Comparison of ENCODE assay signal across 16 cellular contexts in the genomic region with DNA sequence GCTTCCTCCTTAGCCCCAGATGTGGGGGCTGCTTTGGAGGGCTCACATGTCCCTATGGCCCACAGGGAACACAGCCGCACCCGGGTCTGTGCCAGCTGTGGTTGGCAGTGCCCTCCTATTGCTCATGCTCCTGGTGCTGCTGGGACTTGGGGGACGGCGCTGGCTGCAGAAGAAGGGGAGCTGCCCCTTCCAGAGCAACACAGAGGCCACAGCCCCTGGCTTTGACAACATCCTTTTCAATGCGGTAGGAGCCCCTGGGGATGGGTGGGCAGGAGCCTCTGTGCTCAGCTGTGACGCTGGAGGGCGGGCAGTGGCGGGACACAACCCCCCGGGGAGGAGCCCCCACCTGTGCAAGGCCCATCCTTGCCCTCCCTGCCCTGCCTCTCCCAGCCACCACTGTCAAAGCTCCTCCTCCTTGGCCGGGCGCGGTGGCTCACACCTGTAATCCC. TPM values are rescaled to one million over a fixed set of nuclear protein-coding genes. Genes with fewer than 3 reads are reported as not detected.
DNase-seq lines count a peak whose midpoint lies in the region; ATAC-seq and TF ChIP-seq lines count a peak whose summit lies in the region.
"Had no signal": no experiment of that assay in that cellular context is flagged by ENCODE, and none has a peak within 500 bp of the region (broad histone marks: within the 10 kb centered on the region; RNA-seq: fewer than 3 reads in every experiment).

No MANE protein-coding gene starts in this region.

- no peak for TF ChIP-seq POLR2A in thyroid gland (IDR thresholded peaks at IDR 0.05)

- DNase-seq in cardiac muscle cell (ENCODE audit: low read depth in 1 of 2, low spot score in 1 of 2) = no peak
- no peak for DNase-seq in cardiac septum (ENCODE audit: low spot score)
- peak; percentile 48 for DNase-seq in left lobe of liver (ENCODE audit: low spot score)
- DNase-seq in thyroid gland = no peak
- no peak for DNase-seq in NCI-H2107 (lab: John Stamatoyannopoulos, UW)
- DNase-seq in Caco-2 = no peak
- DNase-seq: activated CD8-positive, alpha-beta memory T cell treated with anti-CD3 and anti-CD28 coated beads, Interleukin-2, amount 10 ng/mL, durations not matched to agents 7 days and 5 days; DMS153; immature natural killer cell; KG1; NCI-H187 treated with DMSO at 0.1 percent for 48 hours; NCI-H774; SHP77 treated with DMSO at 0.1 percent for 48 hours had no signal

- H3K4me1 ChIP-seq in cardiac muscle cell (ENCODE audit: low read depth) (no peaks in the 10 kb centered on the region), thyroid gland (peaks cover 10 to 25% of the 10 kb centered on the region in 2 donors), Caco-2 (peaks cover 10% of the 10 kb centered on the region)

- no peak overlapping the region for H3K27ac Mint-ChIP-seq in Caco-2 (ENCODE audit: unreplicated experiment)
- H3K27ac Mint-ChIP-seq: activated CD8-positive, alpha-beta memory T cell treated with anti-CD3 and anti-CD28 coated beads, Interleukin-2, amount 10 ng/mL, durations not matched to agents 7 days and 5 days; dendritic cell treated with granulocyte-macrophage colony-stimulating factor and Interleukin-4, amounts not matched to agents 40 ng/mL and 50 ng/mL, for 4 days had no signal

- H3K27me3 ChIP-seq in cardiac muscle cell = no peaks in the 10 kb centered on the region
- no peaks in the 10 kb centered on the region for H3K27me3 ChIP-seq in thyroid gland
- no peaks in the 10 kb centered on the region for H3K27me3 ChIP-seq in Caco-2 (replicated peaks; ENCODE audit: control insufficient read depth, insufficient read depth, low read length)

- H3K27me3 Mint-ChIP-seq in Caco-2 (ENCODE audit: insufficient read depth, unreplicated experiment) = no peaks in the 10 kb centered on the region
- H3K27me3 Mint-ChIP-seq: activated CD8-positive, alpha-beta memory T cell treated with anti-CD3 and anti-CD28 coated beads, Interleukin-2, amount 10 ng/mL, durations not matched to agents 7 days and 5 days; dendritic cell treated with granulocyte-macrophage colony-stimulating factor and Interleukin-4, amounts not matched to agents 40 ng/mL and 50 ng/mL, for 4 days; naive thymus-derived CD8-positive, alpha-beta T cell had no signal

- intact Hi-C loops in cardiac septum (cut with DNase I) (no loop called here), thyroid gland (cut with DNase I) (no loop called here), Caco-2 (cut with micrococcal nuclease; ENCODE audit: unreplicated experiment) (no loop called here)

- no peak for ATAC-seq in left lobe of liver
- ATAC-seq: activated CD8-positive, alpha-beta memory T cell treated with anti-CD3 and anti-CD28 coated beads, Interleukin-2, amount 10 ng/mL, durations not matched to agents 7 days and 5 days; naive thymus-derived CD8-positive, alpha-beta T cell had no signal

- WGBS in thyroid gland, 2 donors = 80 to 93% methylated on average over 4 to 6 of the region's 12 CpGs

- TF ChIP-seq CTCF in cardiac muscle cell (IDR thresholded peaks at IDR 0.05; ENCODE audit: low read depth, low read length) (no peak), thyroid gland (IDR thresholded peaks at IDR 0.05) (no peak), Caco-2 (IDR thresholded peaks at IDR 0.05; ENCODE audit: insufficient read depth in 1 of 2, low read depth in 1 of 2, low read length in 1 of 2, severe bottlenecking in 1 of 2, unreplicated experiment in 1 of 2) (no peak)

- no peaks in the 10 kb centered on the region for H3K9me3 ChIP-seq in cardiac muscle cell (ENCODE audit: low read depth)
- H3K9me3 ChIP-seq in thyroid gland = no peaks in the 10 kb centered on the region
- H3K9me3 ChIP-seq in Caco-2 = no peaks in the 10 kb centered on the region

- CTCF ChIA-PET in Caco-2 (lab: Charles Lee) = interaction anchor here (0.6 kb wide), 1 partner anchor 141 kb away, joined by 4 read pairs; no protein-coding TSS in a partner anchor

- POLR2A ChIA-PET in Caco-2 (lab: Charles Lee) = no interaction called here

- H3K27ac ChIP-seq in cardiac muscle cell = peak overlapping the region; percentile 13
- H3K27ac ChIP-seq in thyroid gland = peak overlapping the region; percentile 24 to 61 (median 30)

- H3K36me3 Mint-ChIP-seq in Caco-2 (ENCODE audit: insufficient read depth, unreplicated experiment) = peaks cover 98% of the 10 kb centered on the region

- H3K36me3 ChIP-seq in cardiac muscle cell (peaks cover 19% of the 10 kb centered on the region), thyroid gland (peaks cover 26 to 28% of the 10 kb centered on the region in 2 donors), Caco-2 (ENCODE audit: control insufficient read depth, insufficient read depth, low read length) (peaks cover 1% of the 10 kb centered on the region; the same call in 1 of the 2 replicates)

- no peak overlapping the region for H3K4me3 Mint-ChIP-seq in Caco-2 (ENCODE audit: unreplicated experiment)
- H3K4me3 Mint-ChIP-seq: activated CD8-positive, alpha-beta memory T cell treated with anti-CD3 and anti-CD28 coated beads, Interleukin-2, amount 10 ng/mL, durations not matched to agents 7 days and 5 days; dendritic cell treated with granulocyte-macrophage colony-stimulating factor and Interleukin-4, amounts not matched to agents 40 ng/mL and 50 ng/mL, for 4 days; immature natural killer cell had no signal

- BruUV-seq in Caco-2 (replicated peaks; lab: Mats Ljungman, UMichigan) = no TSS peak

- H3K4me1 Mint-ChIP-seq in Caco-2 (ENCODE audit: low read depth, unreplicated experiment) = no peaks in the 10 kb centered on the region

- no peaks in the 10 kb centered on the region for H3K9me3 Mint-ChIP-seq in Caco-2 (ENCODE audit: unreplicated experiment)
- H3K9me3 Mint-ChIP-seq: dendritic cell treated with granulocyte-macrophage colony-stimulating factor and Interleukin-4, amounts not matched to agents 40 ng/mL and 50 ng/mL, for 4 days; immature natural killer cell; naive thymus-derived CD8-positive, alpha-beta T cell had no signal

- no peak overlapping the region for H3K4me3 ChIP-seq in cardiac muscle cell
- no peak overlapping the region for H3K4me3 ChIP-seq in thyroid gland (replicated peaks in 1 of 3)
- no peak overlapping the region for H3K4me3 ChIP-seq in Caco-2 (ENCODE audit: low read depth, low read length)
- H3K4me3 ChIP-seq: smooth muscle cell had no signal

RNA-seq across cellular contexts. Expression of gene EDF1, which starts 6.3 kb away (rescaled TPM):
- total RNA-seq in cardiac muscle cell (741 and 1,028 TPM in 2 replicates), cardiac septum (293 TPM), left lobe of liver (232 TPM), thyroid gland (100 to 1,000 TPM; 339 to 591 (median 526) TPM), Caco-2 (2022) (429 and 476 TPM in 2 replicates)
- polyA plus RNA-seq in cardiac muscle cell = 496 and 793 TPM in 2 replicates

RNA-seq across cellular contexts. Expression of gene MAMDC4, which starts 7.7 kb away (rescaled TPM):
- total RNA-seq in cardiac muscle cell (22.2 and 29.7 TPM in 2 replicates), cardiac septum (11.0 TPM), left lobe of liver (28.6 TPM), thyroid gland (10 to 100 TPM in 2 of 4 donors, 1 to 10 TPM in 2; 4.1 to 20.4 (median 9.0) TPM), Caco-2 (2022) (8.8 and 10.8 TPM in 2 replicates)
- polyA plus RNA-seq in cardiac muscle cell = 8.7 and 17.8 TPM in 2 replicates

RNA-seq across cellular contexts. Expression of gene PHPT1, which starts 10.6 kb away (rescaled TPM):
- total RNA-seq in cardiac muscle cell = 185 and 235 TPM in 2 replicates
- 557 and 565 TPM in 2 replicates for polyA plus RNA-seq in cardiac muscle cell
- 296 TPM for total RNA-seq in cardiac septum
- 58.2 TPM for total RNA-seq in left lobe of liver
- total RNA-seq in thyroid gland = 100 to 1,000 TPM in 2 of 4 donors, 10 to 100 TPM in 2; 79.4 to 174 (median 115) TPM
- 103 and 105 TPM in 2 replicates for total RNA-seq in Caco-2 (2022)

RNA-seq across cellular contexts. Expression of gene AJM1, which starts 17.6 kb away (rescaled TPM):
- total RNA-seq in cardiac muscle cell (8.5 and 12.2 TPM in 2 replicates), cardiac septum (8.6 TPM), left lobe of liver (4.1 TPM), thyroid gland (1 to 10 TPM in 3 of 4 donors, under 1 TPM in 1; 0.83 to 4.7 (median 2.3) TPM), Caco-2 (2022) (3.6 and 4.2 TPM in 2 replicates)
- 8.7 and 12.1 TPM in 2 replicates for polyA plus RNA-seq in cardiac muscle cell

RNA-seq across cellular contexts. Expression of gene TRAF2, which starts 26.5 kb away (rescaled TPM):
- total RNA-seq in cardiac muscle cell (20.0 and 25.6 TPM in 2 replicates), cardiac septum (10.2 TPM), left lobe of liver (7.4 TPM), thyroid gland (10 to 100 TPM in 3 of 4 donors, 1 to 10 TPM in 1; 9.7 to 18.3 (median 15.4) TPM), Caco-2 (2022) (41.7 and 50.0 TPM in 2 replicates)
- polyA plus RNA-seq in cardiac muscle cell = 37.2 and 45.6 TPM in 2 replicates
